In genomic region chr1:170230323-170230722, GRCh38 we compare ENCODE assay signal across 39 cellular contexts.
"Had no signal": no experiment of that assay in that cellular context is flagged by ENCODE, and none has a peak within 500 bp of the region (broad histone marks: within the 10 kb centered on the region; RNA-seq: fewer than 3 reads in every experiment).

No MANE protein-coding gene starts in this region.

- H3K36me3 ChIP-seq: ascending aorta, cardiac muscle cell, WERI-Rb-1 had no signal

- H3K27ac ChIP-seq: ascending aorta, cardiac muscle cell, WERI-Rb-1 had no signal

- H3K36me3 Mint-ChIP-seq: activated CD8-positive, alpha-beta memory T cell treated with anti-CD3 and anti-CD28 coated beads, Interleukin-2, amount 10 ng/mL, durations not matched to agents 7 days and 5 days; activated naive CD4-positive, alpha-beta T cell treated with anti-CD3 and anti-CD28 coated beads, Interleukin-2, amount 10 ng/mL, durations not matched to agents 7 days and 5 days; activated naive CD4-positive, alpha-beta T cell treated with anti-CD3 and anti-CD28 coated beads, Interleukin-2, amount 50 U/mL, for 24 hours; activated naive CD8-positive, alpha-beta T cell; activated naive CD8-positive, alpha-beta T cell treated with anti-CD3 and anti-CD28 coated beads, Interleukin-2, amount 10 ng/mL, durations not matched to agents 7 days and 5 days; brain; WTC11 had no signal

- H3K4me3 ChIP-seq: ascending aorta, cardiac muscle cell had no signal

- H3K9me3 ChIP-seq: ascending aorta had no signal

- H3K4me1 Mint-ChIP-seq: activated CD4-positive, alpha-beta memory T cell treated with anti-CD3 and anti-CD28 coated beads, Interleukin-2, amount 10 ng/mL, durations not matched to agents 7 days and 5 days; activated CD4-positive, alpha-beta T cell treated with anti-CD3 and anti-CD28 coated beads for 36 hours; activated CD4-positive, alpha-beta T cell treated with anti-CD3 and anti-CD28 coated beads, Interleukin-2, amount 10 ng/mL, durations not matched to agents 7 days and 5 days; activated CD8-positive, alpha-beta memory T cell treated with anti-CD3 and anti-CD28 coated beads, Interleukin-2, amount 10 ng/mL, durations not matched to agents 7 days and 5 days; activated naive CD4-positive, alpha-beta T cell treated with anti-CD3 and anti-CD28 coated beads, Interleukin-2, amount 10 ng/mL, durations not matched to agents 7 days and 5 days; activated naive CD4-positive, alpha-beta T cell treated with anti-CD3 and anti-CD28 coated beads, Interleukin-2, amount 50 U/mL, for 24 hours; activated naive CD8-positive, alpha-beta T cell treated with anti-CD3 and anti-CD28 coated beads, Interleukin-2, amount 10 ng/mL, durations not matched to agents 7 days and 5 days; activated naive CD8-positive, alpha-beta T cell treated with anti-CD3 and anti-CD28 coated beads, Interleukin-2, amount 50 U/mL, for 24 hours; brain; central memory CD8-positive, alpha-beta T cell had no signal

- H3K27ac Mint-ChIP-seq: activated CD4-positive, alpha-beta memory T cell treated with anti-CD3 and anti-CD28 coated beads, Interleukin-2, amount 10 ng/mL, durations not matched to agents 7 days and 5 days; activated CD4-positive, alpha-beta T cell treated with anti-CD3 and anti-CD28 coated beads for 36 hours; activated CD4-positive, alpha-beta T cell treated with anti-CD3 and anti-CD28 coated beads, Interleukin-2, amount 10 ng/mL, durations not matched to agents 7 days and 5 days; activated CD8-positive, alpha-beta memory T cell treated with anti-CD3 and anti-CD28 coated beads, Interleukin-2, amount 10 ng/mL, durations not matched to agents 7 days and 5 days; activated CD8-positive, alpha-beta T cell treated with anti-CD3 and anti-CD28 coated beads, Interleukin-2, amount 10 ng/mL, durations not matched to agents 7 days and 5 days; activated naive CD4-positive, alpha-beta T cell treated with anti-CD3 and anti-CD28 coated beads, Interleukin-2, amount 10 ng/mL, durations not matched to agents 7 days and 5 days; activated naive CD4-positive, alpha-beta T cell treated with anti-CD3 and anti-CD28 coated beads, Interleukin-2, amount 50 U/mL, for 24 hours; activated naive CD8-positive, alpha-beta T cell; activated naive CD8-positive, alpha-beta T cell treated with anti-CD3 and anti-CD28 coated beads, Interleukin-2, amount 10 ng/mL, durations not matched to agents 7 days and 5 days; activated naive CD8-positive, alpha-beta T cell treated with anti-CD3 and anti-CD28 coated beads, Interleukin-2, amount 50 U/mL, for 24 hours; activated T-cell treated with anti-CD3 and anti-CD28 coated beads, Interleukin-2, amount 50 U/mL, for 24 hours; activated T-helper 2 cell treated with anti-CD3 and anti-CD28 coated beads, Interferon-gamma antibody, Interleukin-2, Interleukin-4, amounts not matched to agents 10 μg/mL and 5 μg/mL and 100 μg/mL, durations not matched to agents 14 hours and 24 hours and 36 hours; brain; T-helper 1 cell treated with Interleukin-12 subunit alpha and Interleukin-12 subunit beta and Interleukin-4 antibody, amounts not matched to agents 30 μg/mL and 1 μg/mL, for 36 hours; T-helper 2 cell treated with Interferon-gamma antibody and Interleukin-4, amounts not matched to agents 5 μg/mL and 100 μg/mL, for 36 hours; WTC11 had no signal

- DNase-seq: activated CD4-positive, alpha-beta memory T cell treated with anti-CD3 and anti-CD28 coated beads, Interleukin-2, amount 10 ng/mL, durations not matched to agents 7 days and 5 days; activated CD4-positive, alpha-beta T cell treated with anti-CD3 and anti-CD28 coated beads for 1 hour; activated CD4-positive, alpha-beta T cell treated with anti-CD3 and anti-CD28 coated beads for 36 hours; activated CD4-positive, alpha-beta T cell treated with anti-CD3 and anti-CD28 coated beads for 48 hours; activated CD4-positive, alpha-beta T cell treated with anti-CD3 and anti-CD28 coated beads, Interleukin-2, amount 10 ng/mL, durations not matched to agents 7 days and 5 days; activated CD4-positive, alpha-beta T cell treated with anti-CD3 and anti-CD28 coated beads, Interleukin-2, amount 50 U/mL, for 48 hours; activated CD4-positive, CD25-positive, alpha-beta regulatory T cell; activated CD8-positive, alpha-beta memory T cell treated with anti-CD3 and anti-CD28 coated beads for 24 hours; activated CD8-positive, alpha-beta memory T cell treated with anti-CD3 and anti-CD28 coated beads, Interleukin-2, amount 10 ng/mL, durations not matched to agents 7 days and 5 days; activated CD8-positive, alpha-beta memory T cell treated with anti-CD3 and anti-CD28 coated beads, Interleukin-2, amount 50 U/mL, for 48 hours; activated CD8-positive, alpha-beta T cell treated with anti-CD3 and anti-CD28 coated beads, Interleukin-2, amount 10 ng/mL, durations not matched to agents 7 days and 5 days; activated effector memory CD4-positive, alpha-beta T cell treated with Interleukin-2 at 50 U/mL for 16 hours; activated gamma-delta T cell; activated naive CD4-positive, alpha-beta T cell treated with anti-CD3 and anti-CD28 coated beads, Interleukin-2, amount 10 ng/mL, durations not matched to agents 7 days and 5 days; activated naive CD4-positive, alpha-beta T cell treated with Interleukin-2 at 50 U/mL for 16 hours; activated naive CD8-positive, alpha-beta T cell treated with anti-CD3 and anti-CD28 coated beads, Interleukin-2, amount 10 ng/mL, durations not matched to agents 7 days and 5 days; activated naive CD8-positive, alpha-beta T cell treated with anti-CD3 and anti-CD28 coated beads, Interleukin-2, amount 50 U/mL, for 24 hours; activated T-cell treated with anti-CD3 and anti-CD28 coated beads, Interleukin-2, amount 50 U/mL, for 24 hours; activated T-cell treated with anti-CD3 and anti-CD28 coated beads, Interleukin-2, amount 50 U/mL, for 48 hours; amygdala; anterior cingulate cortex; caudate nucleus; cerebellar nuclear complex; T-helper 1 cell; T-helper 2 cell; T-helper 9 cell; WERI-Rb-1 had no signal

- H3K4me3 Mint-ChIP-seq: activated CD4-positive, alpha-beta memory T cell treated with anti-CD3 and anti-CD28 coated beads, Interleukin-2, amount 10 ng/mL, durations not matched to agents 7 days and 5 days; activated CD4-positive, alpha-beta T cell treated with anti-CD3 and anti-CD28 coated beads for 36 hours; activated CD4-positive, alpha-beta T cell treated with anti-CD3 and anti-CD28 coated beads, Interleukin-2, amount 10 ng/mL, durations not matched to agents 7 days and 5 days; activated CD8-positive, alpha-beta memory T cell treated with anti-CD3 and anti-CD28 coated beads, Interleukin-2, amount 10 ng/mL, durations not matched to agents 7 days and 5 days; activated CD8-positive, alpha-beta T cell treated with anti-CD3 and anti-CD28 coated beads, Interleukin-2, amount 10 ng/mL, durations not matched to agents 7 days and 5 days; activated naive CD4-positive, alpha-beta T cell treated with anti-CD3 and anti-CD28 coated beads, Interleukin-2, amount 10 ng/mL, durations not matched to agents 7 days and 5 days; activated naive CD4-positive, alpha-beta T cell treated with anti-CD3 and anti-CD28 coated beads, Interleukin-2, amount 50 U/mL, for 24 hours; activated naive CD8-positive, alpha-beta T cell; activated naive CD8-positive, alpha-beta T cell treated with anti-CD3 and anti-CD28 coated beads, Interleukin-2, amount 10 ng/mL, durations not matched to agents 7 days and 5 days; activated naive CD8-positive, alpha-beta T cell treated with anti-CD3 and anti-CD28 coated beads, Interleukin-2, amount 50 U/mL, for 24 hours; activated T-cell treated with anti-CD3 and anti-CD28 coated beads, Interleukin-2, amount 50 U/mL, for 24 hours; brain; central memory CD8-positive, alpha-beta T cell; T-helper 1 cell treated with Interleukin-12 subunit alpha and Interleukin-12 subunit beta and Interleukin-4 antibody, amounts not matched to agents 30 μg/mL and 1 μg/mL, for 36 hours; T-helper 2 cell treated with Interferon-gamma antibody and Interleukin-4, amounts not matched to agents 5 μg/mL and 100 μg/mL, for 36 hours; WTC11 had no signal

- H3K9me3 Mint-ChIP-seq: activated CD4-positive, alpha-beta memory T cell treated with anti-CD3 and anti-CD28 coated beads, Interleukin-2, amount 10 ng/mL, durations not matched to agents 7 days and 5 days; activated CD4-positive, alpha-beta T cell treated with anti-CD3 and anti-CD28 coated beads, Interleukin-2, amount 10 ng/mL, durations not matched to agents 7 days and 5 days; activated naive CD4-positive, alpha-beta T cell treated with anti-CD3 and anti-CD28 coated beads, Interleukin-2, amount 10 ng/mL, durations not matched to agents 7 days and 5 days; activated naive CD4-positive, alpha-beta T cell treated with anti-CD3 and anti-CD28 coated beads, Interleukin-2, amount 50 U/mL, for 24 hours; activated naive CD8-positive, alpha-beta T cell treated with anti-CD3 and anti-CD28 coated beads, Interleukin-2, amount 10 ng/mL, durations not matched to agents 7 days and 5 days; activated naive CD8-positive, alpha-beta T cell treated with anti-CD3 and anti-CD28 coated beads, Interleukin-2, amount 50 U/mL, for 24 hours; activated T-cell treated with anti-CD3 and anti-CD28 coated beads, Interleukin-2, amount 50 U/mL, for 24 hours; activated T-helper 2 cell treated with anti-CD3 and anti-CD28 coated beads, Interferon-gamma antibody, Interleukin-2, Interleukin-4, amounts not matched to agents 10 μg/mL and 5 μg/mL and 100 μg/mL, durations not matched to agents 14 hours and 24 hours and 36 hours; central memory CD8-positive, alpha-beta T cell; T-helper 1 cell treated with Interleukin-12 subunit alpha and Interleukin-12 subunit beta and Interleukin-4 antibody, amounts not matched to agents 30 μg/mL and 1 μg/mL, for 36 hours; T-helper 2 cell treated with Interferon-gamma antibody and Interleukin-4, amounts not matched to agents 5 μg/mL and 100 μg/mL, for 36 hours; WTC11 had no signal

- ATAC-seq: activated CD4-positive, alpha-beta T cell treated with anti-CD3 and anti-CD28 coated beads for 36 hours; activated CD4-positive, CD25-positive, alpha-beta regulatory T cell treated with anti-CD3 and anti-CD28 coated beads, Interleukin-2, amount 50 U/mL, for 24 hours; activated CD8-positive, alpha-beta memory T cell treated with anti-CD3 and anti-CD28 coated beads, Interleukin-2, amount 10 ng/mL, durations not matched to agents 7 days and 5 days; activated CD8-positive, alpha-beta T cell treated with anti-CD3 and anti-CD28 coated beads, Interleukin-2, amount 10 ng/mL, durations not matched to agents 7 days and 5 days; activated naive CD8-positive, alpha-beta T cell treated with anti-CD3 and anti-CD28 coated beads, Interleukin-2, amount 50 U/mL, for 24 hours; WTC11 had no signal

- H3K27me3 ChIP-seq: ascending aorta, cardiac muscle cell had no signal

- FAIRE-seq: bronchial epithelial cell had no signal
